ENCODE assay signal across 8 cellular contexts in the genomic region with DNA sequence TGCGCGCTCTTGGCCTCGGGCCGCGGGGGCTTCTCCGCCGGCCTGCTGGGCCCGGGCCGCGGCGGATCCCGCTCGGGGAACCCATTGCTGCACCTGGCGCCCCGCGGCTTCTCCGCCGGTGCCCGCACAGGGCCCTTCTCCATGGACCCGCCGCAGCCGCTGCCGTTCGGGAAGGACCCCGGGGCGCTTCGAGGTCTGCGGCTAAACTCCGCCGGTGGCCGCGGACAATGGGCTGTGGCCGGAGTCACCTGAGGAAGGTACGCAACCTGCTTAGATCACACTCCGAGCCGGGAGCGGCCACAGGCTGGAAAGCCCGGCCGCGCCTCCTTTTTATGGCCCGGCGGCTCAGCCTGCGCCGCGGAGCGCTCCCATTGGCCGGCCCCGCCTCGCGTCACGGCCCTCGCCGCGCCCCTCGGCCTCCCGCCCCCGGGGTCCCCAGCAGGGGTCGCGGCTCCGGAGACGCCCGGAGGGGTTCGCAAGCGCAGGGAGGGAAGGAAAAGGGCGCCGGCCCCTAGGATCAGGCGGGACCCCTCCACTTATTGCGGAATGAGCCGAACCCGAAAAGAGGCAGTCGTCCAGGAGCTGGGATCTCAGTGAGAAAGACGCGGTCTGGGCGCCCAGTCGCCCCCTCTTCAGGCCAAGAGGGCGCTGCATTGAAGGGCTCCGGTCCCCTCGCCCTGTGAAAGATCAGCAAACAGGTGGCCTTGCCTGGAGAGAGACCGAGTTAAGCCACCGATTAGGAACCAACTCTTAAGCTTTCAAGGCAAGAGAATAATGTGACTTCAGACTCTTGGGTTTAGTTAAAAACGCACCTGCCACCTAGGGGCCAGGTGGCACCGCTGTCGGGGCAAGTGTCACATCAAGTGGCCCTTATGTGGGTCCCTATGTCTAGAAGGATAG. TPM values are rescaled to one million over a fixed set of nuclear protein-coding genes. Genes with fewer than 3 reads are reported as not detected.
DNase-seq lines count a peak whose midpoint lies in the region; ATAC-seq and TF ChIP-seq lines count a peak whose summit lies in the region.

A gene with protein sequence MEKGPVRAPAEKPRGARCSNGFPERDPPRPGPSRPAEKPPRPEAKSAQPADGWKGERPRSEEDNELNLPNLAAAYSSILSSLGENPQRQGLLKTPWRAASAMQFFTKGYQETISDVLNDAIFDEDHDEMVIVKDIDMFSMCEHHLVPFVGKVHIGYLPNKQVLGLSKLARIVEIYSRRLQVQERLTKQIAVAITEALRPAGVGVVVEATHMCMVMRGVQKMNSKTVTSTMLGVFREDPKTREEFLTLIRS (minus strand): TSS at position 306 of the 900 bp plus-strand sequence. CDS start 163 bp downstream, at position 143.

- TSS peak; percentile 76 for BruUV-seq in PC-3 (replicated peaks; lab: Mats Ljungman, UMichigan)

- peak within 1 kb of the TSS; percentile 82 for H3K4me2 ChIP-seq in PC-3 (ENCODE audit: low read length)

- H3K4me3 ChIP-seq in PC-3 (ENCODE audit: low read length) (peak within 1 kb of the TSS; percentile 86), fibroblast of villous mesenchyme (ENCODE audit: low read depth, low read length) (peak within 1 kb of the TSS; percentile 76), neuron (ENCODE audit: low read length) (peak within 1 kb of the TSS; percentile 66), testis (peak within 1 kb of the TSS; percentile 92 to 95)

- H3K79me2 ChIP-seq in PC-3 (ENCODE audit: low read length), result peaks cover 27% of the 10 kb centered on the region

- H3K4me1 ChIP-seq in PC-3 (ENCODE audit: insufficient read depth, low read length), result peaks cover 9% of the 10 kb centered on the region
- H3K4me1 ChIP-seq in neuron (ENCODE audit: insufficient read depth, low read length), result peaks cover 11% of the 10 kb centered on the region
- no peaks in the 10 kb centered on the region for H3K4me1 ChIP-seq in testis

- 0% methylated on average over 19 to 70 of the region's 83 CpGs for WGBS in testis, 2 donors

- ATAC-seq in GM21447 (IDR thresholded peaks at IDR 0.05; ENCODE audit: unreplicated experiment) (peak; percentile 76), PC-3 (peak; percentile 87)

- DNase-seq in DMS53 (lab: John Stamatoyannopoulos, UW), result peak; percentile 94
- peak; percentile 84 for DNase-seq in HuH-7 (ENCODE audit: low spot score)
- peak; percentile 92 for DNase-seq in PC-3
- DNase-seq in activated T-helper 1 cell treated with Interleukin-2 at 50 U/mL for 16 hours (ENCODE audit: low read depth), result peak; percentile 65
- peak; percentile 54 for DNase-seq in fibroblast of villous mesenchyme (ENCODE audit: low read depth)
- peak; percentile 89 for DNase-seq in testis

- H3K9me3 ChIP-seq in PC-3 (ENCODE audit: low read length) (no peaks in the 10 kb centered on the region), neuron (ENCODE audit: low read length) (no peaks in the 10 kb centered on the region), testis (no peaks in the 10 kb centered on the region)

- H3K27ac ChIP-seq in PC-3 (ENCODE audit: low read length), result peak within 1 kb of the TSS; percentile 41
- H3K27ac ChIP-seq in testis, result peak within 1 kb of the TSS; percentile 56 to 88

- CTCF ChIA-PET in PC-3 (lab: Charles Lee), result interaction anchor here (0.6 to 1.6 kb wide), 6 partner anchors 16 to 393 kb away, joined by 3 to 4 read pairs (median 4); a partner anchor contains a TSS

- H2AFZ ChIP-seq in PC-3 (ENCODE audit: low read length), result peak within 1 kb of the TSS; percentile 90
- H2AFZ ChIP-seq in neuron (ENCODE audit: low read depth, low read length), result peak within 1 kb of the TSS; percentile 90

- TF ChIP-seq CTCF in PC-3 (conservative IDR thresholded peaks at IDR 0.05; ENCODE audit: low read depth, low read length) (peak; percentile 93), fibroblast of villous mesenchyme (IDR thresholded peaks at IDR 0.05; ENCODE audit: insufficient read depth, low read depth, low read length) (peak; percentile 41), testis (IDR thresholded peaks at IDR 0.05) (peak; percentile 31 to 48 (median 40))

- intact Hi-C loops in PC-3 (cut with micrococcal nuclease), result loop anchor here (1.0 to 2.0 kb wide), 4 partner anchors 74 to 338 kb away; a partner anchor contains a TSS
- intact Hi-C loops in testis (cut with DNase I; ENCODE audit: low total_unique reads), result no loop called here

- no peaks in the 10 kb centered on the region for H3K36me3 ChIP-seq in PC-3 (ENCODE audit: low read depth, low read length)
- H3K36me3 ChIP-seq in neuron (ENCODE audit: insufficient read depth, low read length), result no peaks in the 10 kb centered on the region
- H3K36me3 ChIP-seq in testis (ENCODE audit: low read depth, missing control alignments), result no peaks in the 10 kb centered on the region

- POLR2A ChIA-PET in PC-3 (lab: Charles Lee; ENCODE audit: unreplicated experiment), result interaction anchor here (0.6 to 0.7 kb wide), 5 partner anchors 82 to 461 kb away, joined by 3 to 5 read pairs (median 3); no protein-coding TSS in a partner anchor

- no peaks in the 10 kb centered on the region for H4K20me1 ChIP-seq in PC-3 (ENCODE audit: low read length)

- H3F3A ChIP-seq in PC-3 (ENCODE audit: low read length, unreplicated experiment), result no peaks in the 10 kb centered on the region

- no peaks in the 10 kb centered on the region for H3K9me2 ChIP-seq in PC-3 (replicated peaks; ENCODE audit: low read length)

- no peaks in the 10 kb centered on the region for H3K27me3 ChIP-seq in PC-3 (ENCODE audit: low read length)
- peaks cover 17% of the 10 kb centered on the region for H3K27me3 ChIP-seq in neuron (ENCODE audit: insufficient read depth, low read length)
- H3K27me3 ChIP-seq in testis, result no peaks in the 10 kb centered on the region

- H3K9ac ChIP-seq in PC-3 (ENCODE audit: low read length), result peak within 1 kb of the TSS; percentile 60

- TF ChIP-seq POLR2A in testis (IDR thresholded peaks at IDR 0.05), result peak; percentile 52

RNA-seq across cellular contexts. Expression of the gene that starts here (rescaled TPM):
- total RNA-seq in PC-3 (2014; rRNA removed), result 26.6 and 26.9 TPM in 2 replicates
- total RNA-seq in fibroblast of villous mesenchyme, result 2.3 and 9.1 TPM in 2 replicates
- total RNA-seq in testis, result 10 to 100 TPM; 11.3 to 15.8 TPM
- 8.8 TPM for polyA plus RNA-seq in testis (ENCODE audit: insufficient read depth, low read depth, low replicate concordance)

Comparison
In these comparisons a context has a peak if more than half of its experiments do, and no peak if none do; other contexts are left out.
1. Peak in every context shown above with its lines: DNase-seq, ATAC-seq, H3K4me3 ChIP-seq and H3K27ac ChIP-seq.
2. CTCF ChIP-seq: peak in every context shown above with its lines; median percentile 93 in PC-3; 41 in fibroblast of villous mesenchyme; 40 in testis.